Comparison of ENCODE assay signal across 8 cellular contexts in the genomic region with DNA sequence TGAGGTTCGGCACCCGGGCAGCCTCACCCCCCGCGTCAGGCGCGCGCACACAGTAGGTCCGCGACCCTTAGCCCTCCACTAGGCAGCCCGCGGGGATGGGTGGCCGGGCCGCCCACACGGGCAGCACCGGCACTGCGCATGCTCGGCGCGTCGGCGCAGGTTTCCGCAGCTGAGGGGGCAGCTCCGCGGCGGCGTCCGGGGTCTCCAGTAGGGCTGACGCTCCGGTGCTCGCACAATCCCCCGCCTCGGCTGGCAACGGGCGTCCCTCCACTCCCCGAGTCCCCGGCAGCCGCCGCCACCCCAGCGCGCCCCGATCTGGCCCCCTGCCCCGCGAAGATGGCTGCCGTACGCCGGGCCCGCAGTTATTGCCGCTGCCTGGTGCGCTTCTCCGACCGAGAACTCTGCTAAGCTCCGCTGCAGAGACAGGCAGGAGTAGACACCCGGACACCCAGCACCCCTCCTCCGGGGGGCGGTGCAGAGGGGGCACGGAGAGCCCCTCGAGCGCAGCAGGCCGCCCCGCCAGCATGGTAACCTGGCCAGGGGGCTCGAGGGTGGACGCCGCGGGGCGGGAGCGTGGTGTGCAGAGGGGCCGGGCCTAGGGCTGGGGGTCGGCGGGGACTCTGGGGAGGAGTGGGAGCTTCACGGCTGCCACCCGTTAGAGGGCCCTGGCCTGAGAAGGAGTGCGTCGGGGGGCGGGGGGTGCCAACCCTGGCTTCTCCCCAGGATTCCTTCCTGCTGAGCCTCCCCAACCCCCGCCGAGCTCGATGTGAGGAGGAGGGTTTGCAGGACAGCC. TPM values are rescaled to one million over a fixed set of nuclear protein-coding genes. Genes with fewer than 3 reads are reported as not detected.
A peak's percentile ranks its signal among the peaks of the same experiment; 100 is the strongest.
DNase-seq lines count a peak whose midpoint lies in the region; ATAC-seq, FAIRE-seq and TF ChIP-seq lines count a peak whose summit lies in the region.

A gene (plus strand): TSS at position 139 of the 793 bp plus-strand sequence. CDS start 386 bp downstream, at position 525.

- DNase-seq in COLO668 (lab: John Stamatoyannopoulos, UW; ENCODE audit: unreplicated experiment) (peak; percentile 59), RCC 7860 (ENCODE audit: low spot score) (peak; percentile 20), activated gamma-delta T cell (lab: John Stamatoyannopoulos, UW) (peak; percentile 72), glomerular endothelial cell (ENCODE audit: extremely low read depth, low read depth, low spot score) (no peak), osteoblast (ENCODE audit: insufficient read length, low spot score, missing footprints) (peak; percentile 95)

- H3K9me3 ChIP-seq in osteoblast (ENCODE audit: low read depth, low read length) (no peaks in the 10 kb centered on the region), thymus (ENCODE audit: control insufficient read depth) (no peaks in the 10 kb centered on the region)

- peaks cover 22% of the 10 kb centered on the region for H4K20me1 ChIP-seq in osteoblast (ENCODE audit: insufficient read depth, low read length)

- peaks cover 57% of the 10 kb centered on the region for H3K79me2 ChIP-seq in osteoblast (ENCODE audit: insufficient read depth, low read length)

- no peak for FAIRE-seq in RCC 7860 (lab: Jason Lieb, UNC)

- H3K27me3 ChIP-seq in osteoblast (ENCODE audit: insufficient read depth, low read length) (no peaks in the 10 kb centered on the region), thymus (ENCODE audit: control insufficient read depth, insufficient read depth) (no peaks in the 10 kb centered on the region)

- ATAC-seq in GM19395 (IDR thresholded peaks at IDR 0.05; ENCODE audit: unreplicated experiment) (peak; percentile 53), HG03520 (IDR thresholded peaks at IDR 0.05; ENCODE audit: unreplicated experiment) (peak; percentile 31)

- peak within 1 kb of the TSS; percentile 99 for H2AFZ ChIP-seq in osteoblast (ENCODE audit: low read length)

- H3K36me3 ChIP-seq in osteoblast (ENCODE audit: insufficient read depth, low read length) (no peaks in the 10 kb centered on the region), thymus (ENCODE audit: control insufficient read depth, insufficient read depth) (no peaks in the 10 kb centered on the region)

- no peak for TF ChIP-seq CTCF in osteoblast (IDR thresholded peaks at IDR 0.05; ENCODE audit: extremely low read depth, low read depth, low read length)

- H3K27ac ChIP-seq in osteoblast (ENCODE audit: low read depth, low read length) (peak within 1 kb of the TSS; percentile 75), thymus (ENCODE audit: low read depth) (peak within 1 kb of the TSS; percentile 87)

- WGBS in thymus = under 1% methylated on average over 77 of the region's 77 CpGs

- H3K4me1 ChIP-seq in osteoblast (ENCODE audit: insufficient read depth, low read length) (peaks cover 20% of the 10 kb centered on the region), thymus (ENCODE audit: control insufficient read depth, insufficient read depth, low read length) (peaks cover 5% of the 10 kb centered on the region)

- peak within 1 kb of the TSS; percentile 92 for H3K4me3 ChIP-seq in osteoblast (ENCODE audit: insufficient read depth, low read length)
- peak within 1 kb of the TSS; percentile 64 for H3K4me3 ChIP-seq in thymus (ENCODE audit: low read length)

- H3K4me2 ChIP-seq in osteoblast (ENCODE audit: insufficient read depth, low read length) = peak within 1 kb of the TSS; percentile 94

RNA-seq across cellular contexts. Expression of the gene that starts here (rescaled TPM):
- total RNA-seq in glomerular endothelial cell (21.0 and 28.2 TPM in 2 replicates), osteoblast (45.1 and 53.6 TPM in 2 replicates)
- polyA plus RNA-seq in thymus = 36.0 TPM
